In genomic region chr2:198127627-198128026, GRCh38 we compare ENCODE assay signal across 8 cellular contexts.
DNase-seq lines count a peak whose midpoint lies in the region; ATAC-seq and TF ChIP-seq lines count a peak whose summit lies in the region.

No MANE protein-coding gene starts in this region.

- CTCF ChIA-PET in GM10248 (lab: Yijun Ruan, JAX) = interaction anchor here (0.6 to 4.9 kb wide), 35 partner anchors 8 to 349 kb away, joined by 3 to 63 read pairs (median 4); partner anchors contain the start of gene PLCL1
- CTCF ChIA-PET in activated CD4-positive, alpha-beta T cell treated with anti-CD3 and anti-CD28 coated beads, Interleukin-2, amount 10 ng/mL, durations not matched to agents 7 days and 5 days (lab: Charles Lee) = interaction anchor here (0.8 to 1.4 kb wide), 3 partner anchors 10 to 324 kb away, joined by 3 to 8 read pairs (median 4); partner anchors contain the start of gene PLCL1

- H3K4me3 ChIP-seq in epithelial cell of proximal tubule (ENCODE audit: low read depth, low read length) = no peak overlapping the region

- H3K9me3 Mint-ChIP-seq in activated CD4-positive, alpha-beta T cell treated with anti-CD3 and anti-CD28 coated beads, Interleukin-2, amount 10 ng/mL, durations not matched to agents 7 days and 5 days = no peaks in the 10 kb centered on the region
- no peaks in the 10 kb centered on the region for H3K9me3 Mint-ChIP-seq in nephron
- H3K9me3 Mint-ChIP-seq in type B pancreatic cell = no peaks in the 10 kb centered on the region

- H3K4me1 Mint-ChIP-seq in activated CD4-positive, alpha-beta T cell treated with anti-CD3 and anti-CD28 coated beads, Interleukin-2, amount 10 ng/mL, durations not matched to agents 7 days and 5 days = no peaks in the 10 kb centered on the region
- H3K4me1 Mint-ChIP-seq in nephron (peaks cover 27% of the 10 kb centered on the region), type B pancreatic cell (ENCODE audit: unreplicated experiment) (no peaks in the 10 kb centered on the region)

- peak; percentile 73 for TF ChIP-seq CTCF in GM10248 (IDR thresholded peaks at IDR 0.05; ENCODE audit: control extremely low read depth, extremely low read depth, low read depth, missing control alignments)
- TF ChIP-seq CTCF in epithelial cell of proximal tubule (conservative IDR thresholded peaks at IDR 0.05; ENCODE audit: low read depth, low read length) = peak; percentile 87
- TF ChIP-seq CTCF in nephron (IDR thresholded peaks at IDR 0.05; ENCODE audit: unreplicated experiment in 3 of 3) = peak; percentile 51 to 66 (median 53)
- TF ChIP-seq CTCF in type B pancreatic cell (conservative IDR thresholded peaks at IDR 0.05) = peak; percentile 83

- no peak overlapping the region for H3K4me3 Mint-ChIP-seq in activated CD4-positive, alpha-beta T cell treated with anti-CD3 and anti-CD28 coated beads, Interleukin-2, amount 10 ng/mL, durations not matched to agents 7 days and 5 days
- H3K4me3 Mint-ChIP-seq in nephron (no peak overlapping the region), type B pancreatic cell (no peak overlapping the region)

- H3K27me3 Mint-ChIP-seq in activated CD4-positive, alpha-beta T cell treated with anti-CD3 and anti-CD28 coated beads, Interleukin-2, amount 10 ng/mL, durations not matched to agents 7 days and 5 days = no peaks in the 10 kb centered on the region
- H3K27me3 Mint-ChIP-seq in nephron (ENCODE audit: low read depth) (peaks cover 3% of the 10 kb centered on the region), type B pancreatic cell (peaks cover 19% of the 10 kb centered on the region)

- ATAC-seq in HG02623 (IDR thresholded peaks at IDR 0.05; ENCODE audit: unreplicated experiment) = peak; percentile 72

- no peak overlapping the region for H3K27ac Mint-ChIP-seq in activated CD4-positive, alpha-beta T cell treated with anti-CD3 and anti-CD28 coated beads, Interleukin-2, amount 10 ng/mL, durations not matched to agents 7 days and 5 days
- no peak overlapping the region for H3K27ac Mint-ChIP-seq in nephron
- no peak overlapping the region for H3K27ac Mint-ChIP-seq in type B pancreatic cell

- POLR2A ChIA-PET in GM10248 (lab: Yijun Ruan, JAX) = no interaction called here
- POLR2A ChIA-PET in activated CD4-positive, alpha-beta T cell treated with anti-CD3 and anti-CD28 coated beads, Interleukin-2, amount 10 ng/mL, durations not matched to agents 7 days and 5 days (lab: Charles Lee) = no interaction called here

- no peaks in the 10 kb centered on the region for H3K36me3 Mint-ChIP-seq in activated CD4-positive, alpha-beta T cell treated with anti-CD3 and anti-CD28 coated beads, Interleukin-2, amount 10 ng/mL, durations not matched to agents 7 days and 5 days (ENCODE audit: low read depth)
- no peaks in the 10 kb centered on the region for H3K36me3 Mint-ChIP-seq in nephron (ENCODE audit: low read depth)
- no peaks in the 10 kb centered on the region for H3K36me3 Mint-ChIP-seq in type B pancreatic cell

- peak; percentile 42 for DNase-seq in GM10248 (ENCODE audit: extremely low spot score)
- DNase-seq in NCI-H2227 treated with DMSO at 0.1 percent for 48 hours (lab: John Stamatoyannopoulos, UW) = peak; percentile 57
- DNase-seq in activated CD4-positive, alpha-beta T cell treated with anti-CD3 and anti-CD28 coated beads, Interleukin-2, amount 10 ng/mL, durations not matched to agents 7 days and 5 days = peak; percentile 55
- peak; percentile 25 for DNase-seq in epithelial cell of proximal tubule (ENCODE audit: low read depth)
- DNase-seq in type B pancreatic cell (ENCODE audit: extremely low spot score, unreplicated experiment) = no peak
- DNase-seq in activated gamma-delta T cell treated with Interleukin-2 at 50 U/mL for 16 hours = no peak

Comparison
In these comparisons a context has a peak if more than half of its experiments do, and no peak if none do; other contexts are left out.
1. DNase-seq: peak in GM10248 (single experiment), NCI-H2227 treated with DMSO at 0.1 percent for 48 hours (single experiment), activated CD4-positive, alpha-beta T cell treated with anti-CD3 and anti-CD28 coated beads, Interleukin-2, amount 10 ng/mL, durations not matched to agents 7 days and 5 days (single experiment) and epithelial cell of proximal tubule (single experiment); none in type B pancreatic cell (single experiment) and activated gamma-delta T cell treated with Interleukin-2 at 50 U/mL for 16 hours (single experiment).
2. Peak in every context shown above with its lines, with median percentiles within 50 percentile points of each other: CTCF ChIP-seq.